In genomic region chr3:48564022-48564421, GRCh38 we compare ENCODE assay signal across 8 cellular contexts. TPM values are rescaled to one million over a fixed set of nuclear protein-coding genes. Genes with fewer than 3 reads are reported as not detected.
DNase-seq lines count a peak whose midpoint lies in the region; ATAC-seq and TF ChIP-seq lines count a peak whose summit lies in the region.

No MANE protein-coding gene starts in this region.

- H3K27ac Mint-ChIP-seq in CD4-positive, alpha-beta T cell: no peak overlapping the region
- H3K27ac Mint-ChIP-seq in natural killer cell (peak overlapping the region; percentile 20 to 94), type B pancreatic cell (no peak overlapping the region)

- no peaks in the 10 kb centered on the region for H3K9me3 Mint-ChIP-seq in CD4-positive, alpha-beta T cell
- H3K9me3 Mint-ChIP-seq in natural killer cell (no peaks in the 10 kb centered on the region), type B pancreatic cell (no peaks in the 10 kb centered on the region)

- H3K4me3 ChIP-seq in NB4 (ENCODE audit: low read depth, low read length) (peak overlapping the region; percentile 53), brain microvascular endothelial cell (ENCODE audit: low read depth, low read length) (no peak overlapping the region)

- TF ChIP-seq CTCF in CD4-positive, alpha-beta T cell (IDR thresholded peaks at IDR 0.05): no peak
- no peak for TF ChIP-seq CTCF in NB4 (IDR thresholded peaks at IDR 0.05; ENCODE audit: low read depth, low read length)
- no peak for TF ChIP-seq CTCF in brain microvascular endothelial cell (IDR thresholded peaks at IDR 0.05; ENCODE audit: low read depth, low read length, missing control alignments)
- TF ChIP-seq CTCF in natural killer cell (IDR thresholded peaks at IDR 0.05): no peak
- TF ChIP-seq CTCF in type B pancreatic cell (conservative IDR thresholded peaks at IDR 0.05): no peak

- H3K36me3 Mint-ChIP-seq in CD4-positive, alpha-beta T cell (ENCODE audit: low read depth): no peaks in the 10 kb centered on the region
- H3K36me3 Mint-ChIP-seq in natural killer cell (no peaks in the 10 kb centered on the region), type B pancreatic cell (peaks cover 4% of the 10 kb centered on the region)

- no peaks in the 10 kb centered on the region for H3K4me1 Mint-ChIP-seq in CD4-positive, alpha-beta T cell (ENCODE audit: low read depth)
- H3K4me1 Mint-ChIP-seq in natural killer cell (peaks cover 15 to 47% of the 10 kb centered on the region in 2 donors), type B pancreatic cell (ENCODE audit: unreplicated experiment) (peaks cover 28% of the 10 kb centered on the region)

- H3K27me3 Mint-ChIP-seq in CD4-positive, alpha-beta T cell: no peaks in the 10 kb centered on the region
- H3K27me3 Mint-ChIP-seq in natural killer cell (ENCODE audit: low read depth in 2 of 2): no peaks in the 10 kb centered on the region
- no peaks in the 10 kb centered on the region for H3K27me3 Mint-ChIP-seq in type B pancreatic cell

- no peak overlapping the region for H3K27ac ChIP-seq in CD4-positive, alpha-beta T cell (ENCODE audit: low read depth, low read length)
- H3K27ac ChIP-seq in brain microvascular endothelial cell: peak overlapping the region; percentile 55

- DNase-seq in CD4-positive, alpha-beta T cell: peak in 1 of 10 experiments; percentile 14
- DNase-seq in NB4 (ENCODE audit: low read depth) (peak; percentile 96), brain microvascular endothelial cell (peak; percentile 51), natural killer cell (peak; percentile 80), type B pancreatic cell (ENCODE audit: extremely low spot score, unreplicated experiment) (no peak)
- no peak for DNase-seq in effector CD8-positive, alpha-beta T cell (lab: John Stamatoyannopoulos, UW)

- H3K36me3 ChIP-seq in brain microvascular endothelial cell (replicated peaks): no peaks in the 10 kb centered on the region

- H3K27me3 ChIP-seq in CD4-positive, alpha-beta T cell (ENCODE audit: control insufficient read depth, insufficient read depth, low read length): no peaks in the 10 kb centered on the region
- no peaks in the 10 kb centered on the region for H3K27me3 ChIP-seq in brain microvascular endothelial cell (replicated peaks)

- H3K9me3 ChIP-seq in CD4-positive, alpha-beta T cell (ENCODE audit: control insufficient read depth, low read length): no peaks in the 10 kb centered on the region

- POLR2A ChIA-PET in CD4-positive, alpha-beta T cell (lab: Charles Lee): no interaction called here

- CTCF ChIA-PET in CD4-positive, alpha-beta T cell (lab: Charles Lee): no interaction called here

- TF ChIP-seq POLR2A in NB4 (IDR thresholded peaks at IDR 0.05; ENCODE audit: extremely low read depth, insufficient read length): no peak

- H3K4me3 Mint-ChIP-seq in CD4-positive, alpha-beta T cell: no peak overlapping the region
- H3K4me3 Mint-ChIP-seq in natural killer cell (peak overlapping the region; percentile 65), type B pancreatic cell (no peak overlapping the region)

- ATAC-seq in CD4-positive, alpha-beta T cell (ENCODE audit: poor library complexity): peak; percentile 34
- ATAC-seq in natural killer cell: peak; percentile 92 to 96 (median 95)
- ATAC-seq in GM18868 (IDR thresholded peaks at IDR 0.05; ENCODE audit: unreplicated experiment): no peak
- ATAC-seq in HG03469 (IDR thresholded peaks at IDR 0.05; ENCODE audit: unreplicated experiment): no peak

- intact Hi-C loops in CD4-positive, alpha-beta T cell (cut with DNase I, micrococcal nuclease): no loop called here
- intact Hi-C loops in natural killer cell (cut with micrococcal nuclease): loop anchor here (2.0 kb wide), 1 partner anchor 45 kb away; the partner anchor contains the start of gene UQCRC1

- in situ Hi-C loops in brain microvascular endothelial cell (cut with HindIII; ENCODE audit: low pct_ligation_motif_present, low sequenced_read_pairs): no loop called here

RNA-seq across cellular contexts. Expression of gene UCN2, which starts 0.4 kb away (rescaled TPM):
- not detected for total RNA-seq in CD4-positive, alpha-beta T cell
- total RNA-seq in natural killer cell: not detected
- 0.72 and 0.83 TPM in 2 replicates for total RNA-seq in type B pancreatic cell (ENCODE audit: low replicate concordance)

RNA-seq across cellular contexts. Expression of gene PFKFB4, which starts 7.4 kb away (rescaled TPM):
- total RNA-seq in CD4-positive, alpha-beta T cell: 1 to 10 TPM in 1 of 2 experiments, under 1 TPM in 1; 0.98 to 2.5 TPM
- total RNA-seq in natural killer cell (1 to 10 TPM; 2.4 to 4.3 (median 3.6) TPM), type B pancreatic cell (ENCODE audit: low replicate concordance) (10.5 and 11.3 TPM in 2 replicates)

RNA-seq across cellular contexts. Expression of gene COL7A1, which starts 31.1 kb away (rescaled TPM):
- under 1 TPM; 0.73 to 0.93 TPM for total RNA-seq in CD4-positive, alpha-beta T cell
- total RNA-seq in natural killer cell (1 to 10 TPM in 2 of 3 donors, under 1 TPM in 1; 0.54 to 1.7 (median 1.4) TPM), type B pancreatic cell (ENCODE audit: low replicate concordance) (17.6 and 32.3 TPM in 2 replicates)

RNA-seq across cellular contexts. Expression of gene UQCRC1, which starts 45.4 kb away (rescaled TPM):
- 10 to 100 TPM; 74.1 to 75.5 TPM for total RNA-seq in CD4-positive, alpha-beta T cell
- total RNA-seq in natural killer cell (100 to 1,000 TPM; 117 to 139 (median 124) TPM), type B pancreatic cell (ENCODE audit: low replicate concordance) (273 and 324 TPM in 2 replicates)

RNA-seq across cellular contexts. Expression of gene TMEM89, which starts 57.5 kb away (rescaled TPM):
- total RNA-seq in CD4-positive, alpha-beta T cell: not detected
- total RNA-seq in natural killer cell: not detected
- total RNA-seq in type B pancreatic cell (ENCODE audit: low replicate concordance): not detected in 2 replicates

Comparison
In these comparisons a context has a peak if more than half of its experiments do, and no peak if none do; other contexts are left out.
1. ATAC-seq: peak in CD4-positive, alpha-beta T cell (single experiment) and natural killer cell (3 of 3); none in GM18868 (single experiment) and HG03469 (single experiment).
2. DNase-seq: peak in NB4 (single experiment), brain microvascular endothelial cell (single experiment) and natural killer cell (single experiment); none in effector CD8-positive, alpha-beta T cell (single experiment) and type B pancreatic cell (single experiment).
3. H3K27ac Mint-ChIP-seq: peak in natural killer cell (2 of 2); none in CD4-positive, alpha-beta T cell (single experiment) and type B pancreatic cell (single experiment).